Comparison of ENCODE assay signal across 7 cellular contexts in the genomic region with DNA sequence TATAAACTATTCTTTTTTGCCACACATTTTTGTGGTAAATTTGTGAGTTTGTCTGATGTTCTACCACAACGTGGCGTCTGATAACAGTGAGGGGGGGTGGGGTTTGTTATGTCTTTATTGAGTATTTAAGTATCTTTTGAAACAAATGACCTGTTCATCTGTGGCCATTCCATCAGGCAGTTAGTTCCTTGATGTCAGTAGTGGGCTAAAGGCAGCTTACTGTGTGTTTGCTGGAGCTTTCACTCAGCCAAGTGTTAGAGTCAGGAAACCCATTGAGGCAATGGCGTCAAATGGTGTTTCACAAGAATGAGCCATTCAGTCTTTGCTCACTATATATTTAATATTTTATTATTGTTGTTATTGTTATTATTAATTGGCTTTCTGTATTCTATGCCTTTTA.
"Had no signal": no experiment of that assay in that cellular context is flagged by ENCODE, and none has a peak within 500 bp of the region (broad histone marks: within the 10 kb centered on the region; RNA-seq: fewer than 3 reads in every experiment).

No MANE protein-coding gene starts in this region.

- FAIRE-seq: GM12878, GM12891, GM12892, GM18507, GM19239 had no signal

- DNase-seq: GDM1, GF-D8 had no signal

- H3K4me3 ChIP-seq: GM12878 had no signal

- ATAC-seq: GM12878 had no signal
